18 cellular contexts compared by ENCODE assay signal in the genomic region with DNA sequence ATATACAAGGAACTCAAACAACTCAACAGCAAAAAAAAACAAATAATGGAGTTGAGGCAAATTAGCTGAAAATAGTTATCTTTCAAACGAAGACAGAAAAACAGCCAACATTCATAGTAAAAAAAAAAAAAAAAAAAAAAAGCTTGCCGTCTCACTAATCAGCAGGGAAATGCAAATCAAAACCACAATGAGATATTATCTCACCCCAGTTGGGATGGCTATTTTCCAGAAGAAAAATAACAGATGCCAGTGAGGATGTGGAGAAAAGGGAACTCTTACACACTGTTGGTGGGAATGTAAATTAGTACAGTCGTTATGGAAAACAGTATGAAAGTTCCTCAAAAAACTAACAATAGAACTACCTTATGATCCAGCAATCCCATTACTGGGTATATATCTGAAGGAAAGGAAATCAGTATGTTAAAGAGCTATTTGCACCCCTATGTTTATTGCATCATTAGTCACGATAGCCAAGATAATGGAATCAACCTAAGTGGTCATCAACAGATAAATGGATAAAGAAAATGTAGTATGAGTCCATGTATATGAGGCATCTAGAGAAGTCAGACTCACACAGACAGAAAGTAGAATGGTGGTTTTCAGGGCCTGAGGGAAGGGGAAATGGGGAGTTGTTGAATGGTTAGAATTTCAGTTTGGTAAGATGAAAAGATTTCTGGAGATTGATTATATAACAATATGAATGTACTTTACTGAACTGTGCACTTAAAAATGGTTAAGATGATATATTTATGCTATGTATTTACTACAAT. TPM values are rescaled to one million over a fixed set of nuclear protein-coding genes. Genes with fewer than 3 reads are reported as not detected.
DNase-seq lines count a peak whose midpoint lies in the region; ATAC-seq, FAIRE-seq and TF ChIP-seq lines count a peak whose summit lies in the region.
"Had no signal": no experiment of that assay in that cellular context is flagged by ENCODE, and none has a peak within 500 bp of the region (broad histone marks: within the 10 kb centered on the region; RNA-seq: fewer than 3 reads in every experiment).

No MANE protein-coding gene starts in this region.

- H2AFZ ChIP-seq in GM12878 (ENCODE audit: control insufficient read depth, low read depth, low read length) = no peak overlapping the region
- H2AFZ ChIP-seq in osteoblast (ENCODE audit: low read length) = no peak overlapping the region
- H2AFZ ChIP-seq: PC-9 had no signal

- DNase-seq in GF-D8 (lab: John Stamatoyannopoulos, UW) (peak; percentile 26), NCI-H526 (lab: John Stamatoyannopoulos, UW) (peak; percentile 97 to 99), GM12878 (ENCODE audit: low read depth, low spot score) (no peak), osteoblast (ENCODE audit: insufficient read length, low spot score, missing footprints) (no peak), D721Med (ENCODE audit: insufficient read length, low spot score) (no peak), NCI-H1694 treated with DMSO at 0.1 percent for 48 hours (lab: John Stamatoyannopoulos, UW) (no peak), type B pancreatic cell (ENCODE audit: extremely low spot score, unreplicated experiment) (no peak)
- no peak for DNase-seq in activated CD4-positive, CD25-positive, alpha-beta regulatory T cell (lab: John Stamatoyannopoulos, UW)
- DNase-seq: activated CD4-positive, alpha-beta T cell treated with anti-CD3 and anti-CD28 coated beads for 48 hours; CD4-positive, CD25-positive, alpha-beta regulatory T cell; heart right ventricle; natural killer cell; NCI-H1092 treated with DMSO at 0.1 percent for 48 hours; PC-9 had no signal

- FAIRE-seq in GM12878 (lab: Jason Lieb, UNC) (no peak), D721Med (lab: Jason Lieb, UNC) (no peak)
- FAIRE-seq: bronchial epithelial cell had no signal

- H3K27me3 ChIP-seq in GM12878 (replicated peaks in 1 of 2; ENCODE audit: control insufficient read depth in 2 of 2, insufficient read depth in 2 of 2, low read length in 1 of 2) (no peaks in the 10 kb centered on the region), osteoblast (ENCODE audit: insufficient read depth, low read length) (no peaks in the 10 kb centered on the region)
- H3K27me3 ChIP-seq: heart right ventricle had no signal

- peaks cover 5% of the 10 kb centered on the region for H3K4me1 ChIP-seq in GM12878 (ENCODE audit: control insufficient read depth, insufficient read depth, low read length)
- H3K4me1 ChIP-seq in osteoblast (ENCODE audit: insufficient read depth, low read length) = peaks cover 13% of the 10 kb centered on the region

- no peak overlapping the region for H3K27ac Mint-ChIP-seq in type B pancreatic cell
- H3K27ac Mint-ChIP-seq: activated T-helper 1 cell treated with anti-CD3 and anti-CD28 coated beads, Interleukin-12 subunit alpha, Interleukin-12 subunit beta, Interleukin-2, Interleukin-4 antibody, amounts not matched to agents 30 ng/mL and 10 ng/mL and 1 ng/mL, durations not matched to agents 14 hours and 24 hours and 36 hours; CD4-positive, CD25-positive, alpha-beta regulatory T cell; natural killer cell; stimulated activated naive CD8-positive, alpha-beta T cell treated with anti-CD3 and anti-CD28 coated beads, Interleukin-15, Interleukin-2, amounts not matched to agents 100 ng/mL and 50 ng/mL, for 24 hours; T-helper 1 cell treated with Interleukin-12 subunit alpha and Interleukin-12 subunit beta and Interleukin-4 antibody, amounts not matched to agents 30 μg/mL and 1 μg/mL, for 36 hours had no signal

- SMC1A ChIA-PET in GM12878 (lab: Charles Lee; ENCODE audit: uncharacterized antibody, unreplicated experiment) = no interaction called here

- peaks cover 9% of the 10 kb centered on the region; the same call in 2 of the 3 replicates for H3K9me3 ChIP-seq in GM12878 (replicated peaks; ENCODE audit: control insufficient read depth, insufficient read depth, low read length)
- peaks cover 2% of the 10 kb centered on the region for H3K9me3 ChIP-seq in osteoblast (ENCODE audit: low read depth, low read length)

- no peaks in the 10 kb centered on the region for H3K36me3 ChIP-seq in GM12878 (ENCODE audit: control insufficient read depth in 2 of 2, insufficient read depth in 2 of 2, low read length in 1 of 2)
- no peaks in the 10 kb centered on the region for H3K36me3 ChIP-seq in osteoblast (ENCODE audit: insufficient read depth, low read length)

- H3K9ac ChIP-seq in GM12878 (ENCODE audit: control insufficient read depth, insufficient read depth, low read length) = no peak overlapping the region

- peaks cover 50% of the 10 kb centered on the region for H3K36me3 Mint-ChIP-seq in type B pancreatic cell

- TF ChIP-seq EP300 in GM12878 (IDR thresholded peaks at IDR 0.05; ENCODE audit: borderline replicate concordance in 1 of 2, control insufficient read depth in 1 of 2, low read depth in 2 of 2, low read length in 2 of 2) = no peak

- TF ChIP-seq CTCF in GM12878 (IDR thresholded peaks at IDR 0.05 in 2 of 3, conservative IDR thresholded peaks at IDR 0.05 in 1 of 3; ENCODE audit: control insufficient read depth in 2 of 3, extremely low read depth in 1 of 3, insufficient read depth in 1 of 3, low read depth in 3 of 3, low read length in 3 of 3) (no peak), osteoblast (IDR thresholded peaks at IDR 0.05; ENCODE audit: extremely low read depth, low read depth, low read length) (no peak), D721Med (IDR thresholded peaks at IDR 0.05; ENCODE audit: insufficient read depth, missing control alignments) (no peak), type B pancreatic cell (conservative IDR thresholded peaks at IDR 0.05) (no peak)

- no peak overlapping the region for H3K4me3 Mint-ChIP-seq in type B pancreatic cell
- H3K4me3 Mint-ChIP-seq: activated T-helper 1 cell treated with anti-CD3 and anti-CD28 coated beads, Interleukin-12 subunit alpha, Interleukin-12 subunit beta, Interleukin-2, Interleukin-4 antibody, amounts not matched to agents 30 ng/mL and 10 ng/mL and 1 ng/mL, durations not matched to agents 14 hours and 24 hours and 36 hours; CD4-positive, CD25-positive, alpha-beta regulatory T cell; natural killer cell; stimulated activated naive CD8-positive, alpha-beta T cell treated with anti-CD3 and anti-CD28 coated beads, Interleukin-15, Interleukin-2, amounts not matched to agents 100 ng/mL and 50 ng/mL, for 24 hours; T-helper 1 cell treated with Interleukin-12 subunit alpha and Interleukin-12 subunit beta and Interleukin-4 antibody, amounts not matched to agents 30 μg/mL and 1 μg/mL, for 36 hours had no signal

- RAD21 ChIA-PET in GM12878 (lab: Charles Lee; ENCODE audit: unreplicated experiment) = interaction anchor here (0.7 kb wide), 1 partner anchor 181 kb away, joined by 4 read pairs; the partner anchor contains the start of gene THRSP

- BruUV-seq in GM12878 (replicated peaks; lab: Mats Ljungman, UMichigan) = no TSS peak

- POLR2A ChIA-PET in GM12878 (lab: Charles Lee) = interaction anchor here (0.6 kb wide), 1 partner anchor 122 kb away, joined by 3 read pairs; no protein-coding TSS in a partner anchor

- intact Hi-C loops in GM12878 (cut with micrococcal nuclease; ENCODE audit: unreplicated experiment) = no loop called here

- H3K9me3 Mint-ChIP-seq in type B pancreatic cell = peaks cover 10% of the 10 kb centered on the region

- H3K27me3 Mint-ChIP-seq in type B pancreatic cell = no peaks in the 10 kb centered on the region
- H3K27me3 Mint-ChIP-seq: CD4-positive, CD25-positive, alpha-beta regulatory T cell; stimulated activated naive CD8-positive, alpha-beta T cell treated with anti-CD3 and anti-CD28 coated beads, Interleukin-15, Interleukin-2, amounts not matched to agents 100 ng/mL and 50 ng/mL, for 24 hours had no signal

- WGBS in GM12878 (ENCODE audit: insufficient coverage, insufficient replicate concordance, low lambda C conversion rate, missing lambda C conversion rate) = 23% methylated on average over 4 of the region's 4 CpGs

- CTCF ChIA-PET in GM12878 (lab: Yijun Ruan, JAX) = interaction anchor here (0.6 to 1.5 kb wide), 4 partner anchors 17 to 145 kb away, joined by 3 to 6 read pairs (median 4); no protein-coding TSS in a partner anchor

- no peak overlapping the region for H3K27ac ChIP-seq in GM12878 (ENCODE audit: control insufficient read depth, insufficient read depth)
- H3K27ac ChIP-seq in osteoblast (ENCODE audit: low read depth, low read length) = no peak overlapping the region
- H3K27ac ChIP-seq: PC-9 had no signal

- H3K4me1 Mint-ChIP-seq in type B pancreatic cell (ENCODE audit: unreplicated experiment) = no peaks in the 10 kb centered on the region
- H3K4me1 Mint-ChIP-seq: natural killer cell had no signal

- H3K79me2 ChIP-seq in GM12878 (ENCODE audit: control insufficient read depth, insufficient read depth, low read length) = no peaks in the 10 kb centered on the region
- H3K79me2 ChIP-seq in osteoblast (ENCODE audit: insufficient read depth, low read length) = no peaks in the 10 kb centered on the region

- H3K4me2 ChIP-seq in GM12878 (ENCODE audit: control insufficient read depth, insufficient read depth) (no peak overlapping the region), osteoblast (ENCODE audit: insufficient read depth, low read length) (peak overlapping the region; percentile 37)
- H3K4me2 ChIP-seq: PC-9 had no signal

- H3K4me3 ChIP-seq in GM12878 (no peak overlapping the region), osteoblast (ENCODE audit: insufficient read depth, low read length) (no peak overlapping the region)
- H3K4me3 ChIP-seq: heart right ventricle, PC-9 had no signal

- TF ChIP-seq POLR2A in GM12878 (IDR thresholded peaks at IDR 0.05; ENCODE audit: low read depth, low read length) = no peak

- TF ChIP-seq RAD21 in GM12878 (IDR thresholded peaks at IDR 0.05; ENCODE audit: insufficient read depth, low read depth, low read length) = no peak

- H4K20me1 ChIP-seq in GM12878 (ENCODE audit: control insufficient read depth, insufficient read depth) (no peaks in the 10 kb centered on the region), osteoblast (ENCODE audit: insufficient read depth, low read length) (peaks cover 3% of the 10 kb centered on the region)

- no peak for ATAC-seq in GM12878
- ATAC-seq: natural killer cell had no signal

- in situ Hi-C loops in GM12878 (cut with MboI) = no loop called here

RNA-seq across cellular contexts. Expression of gene USP35, which starts 56.0 kb away (rescaled TPM):
- 13.2 and 14.3 TPM in 2 replicates for total RNA-seq in GM12878 (2013; cell fraction: nucleolus; rRNA removed)
- 2.9 and 3.9 TPM in 2 replicates for total RNA-seq in GM12878 (2014; rRNA removed)
- 2.3 and 3.1 TPM in 2 replicates for total RNA-seq in GM12878 (2014; rRNA removed; fragmentation: Illumina TruSeq; extraction: Trizol)
- total RNA-seq in GM12878 (2021) = 5.6 and 6.4 TPM in 2 replicates
- polyA plus RNA-seq in GM12878 (2011; ENCODE audit: low read depth) = 1.1 TPM
- polyA plus RNA-seq in GM12878 (2011; rRNA removed) = 2.7 and 3.4 TPM in 2 replicates
- 3.2 and 4.3 TPM in 2 replicates for polyA plus RNA-seq in GM12878 (2011; cell fraction: cytosol; rRNA removed)
- polyA plus RNA-seq in GM12878 (2011; cell fraction: nucleus; rRNA removed) = 22.1 and 22.4 TPM in 2 replicates
- polyA plus RNA-seq in GM12878 (2012) = 3.2 and 3.4 TPM in 2 replicates
- polyA plus RNA-seq in GM12878 (2014; fragmentation: Illumina TruSeq; extraction: Trizol) = 1.7 and 2.5 TPM in 2 replicates
- under 1 TPM in 1 of 2 experiments, not detected in 1; 0.13 TPM for polyA plus RNA-seq in GM12878 (2014; fragmentation: Nextera tagmentation; extraction: Ambion mirVana)
- polyA plus RNA-seq in GM12878 (2014; rRNA removed) = 5.3 and 5.5 TPM in 2 replicates
- under 1 TPM; 0.28 to 0.68 TPM for polyA plus RNA-seq in GM12878 (2016; fragmentation: Nextera tagmentation; extraction: Ambion mirVana)
- polyA minus RNA-seq in GM12878 (2011; rRNA and poly(A)+ RNA removed) = 2.0 and 2.2 TPM in 2 replicates
- polyA minus RNA-seq in GM12878 (2011; cell fraction: cytosol; rRNA and poly(A)+ RNA removed) = 0.80 and 1.1 TPM in 2 replicates
- polyA minus RNA-seq in GM12878 (2011; cell fraction: nucleus; rRNA and poly(A)+ RNA removed) = 3.5 and 6.5 TPM in 2 replicates
- total RNA-seq in osteoblast = 21.4 and 26.2 TPM in 2 replicates
- total RNA-seq in type B pancreatic cell (ENCODE audit: low replicate concordance) = 8.9 and 9.7 TPM in 2 replicates

RNA-seq across cellular contexts. Expression of gene KCTD21, which starts 56.3 kb away (rescaled TPM):
- total RNA-seq in GM12878 (2013; cell fraction: nucleolus; rRNA removed) = 4.5 and 4.6 TPM in 2 replicates
- 3.4 and 3.5 TPM in 2 replicates for total RNA-seq in GM12878 (2014; rRNA removed)
- total RNA-seq in GM12878 (2014; rRNA removed; fragmentation: Illumina TruSeq; extraction: Trizol) = 3.8 and 4.1 TPM in 2 replicates
- total RNA-seq in GM12878 (2021) = 4.5 and 4.6 TPM in 2 replicates
- 3.0 TPM for polyA plus RNA-seq in GM12878 (2011; ENCODE audit: low read depth)
- 4.4 and 4.8 TPM in 2 replicates for polyA plus RNA-seq in GM12878 (2011; rRNA removed)
- 5.2 and 7.4 TPM in 2 replicates for polyA plus RNA-seq in GM12878 (2011; cell fraction: cytosol; rRNA removed)
- 2.8 and 2.9 TPM in 2 replicates for polyA plus RNA-seq in GM12878 (2011; cell fraction: nucleus; rRNA removed)
- 2.6 and 4.2 TPM in 2 replicates for polyA plus RNA-seq in GM12878 (2012)
- 4.7 and 5.4 TPM in 2 replicates for polyA plus RNA-seq in GM12878 (2014; fragmentation: Illumina TruSeq; extraction: Trizol)
- under 1 TPM; 0.63 to 0.73 TPM for polyA plus RNA-seq in GM12878 (2014; fragmentation: Nextera tagmentation; extraction: Ambion mirVana)
- polyA plus RNA-seq in GM12878 (2014; rRNA removed) = 4.3 and 4.5 TPM in 2 replicates
- 1 to 10 TPM; 2.1 to 2.9 TPM for polyA plus RNA-seq in GM12878 (2016; fragmentation: Nextera tagmentation; extraction: Ambion mirVana)
- polyA minus RNA-seq in GM12878 (2011; rRNA and poly(A)+ RNA removed) = 4.6 and 14.1 TPM in 2 replicates
- polyA minus RNA-seq in GM12878 (2011; cell fraction: cytosol; rRNA and poly(A)+ RNA removed) = 1.9 and 2.3 TPM in 2 replicates
- polyA minus RNA-seq in GM12878 (2011; cell fraction: nucleus; rRNA and poly(A)+ RNA removed) = 1.3 and 2.7 TPM in 2 replicates
- 14.5 and 15.0 TPM in 2 replicates for total RNA-seq in osteoblast
- total RNA-seq in type B pancreatic cell (ENCODE audit: low replicate concordance) = 9.7 and 10.7 TPM in 2 replicates

Comparison
In these comparisons a context has a peak if more than half of its experiments do, and no peak if none do; other contexts are left out.
1. DNase-seq: peak in GF-D8 (single experiment) and NCI-H526 (2 of 2); none in GM12878 (single experiment), osteoblast (single experiment), activated CD4-positive, CD25-positive, alpha-beta regulatory T cell (0 of 4), D721Med (single experiment), NCI-H1694 treated with DMSO at 0.1 percent for 48 hours (single experiment) and type B pancreatic cell (single experiment).